In the genomic region with DNA sequence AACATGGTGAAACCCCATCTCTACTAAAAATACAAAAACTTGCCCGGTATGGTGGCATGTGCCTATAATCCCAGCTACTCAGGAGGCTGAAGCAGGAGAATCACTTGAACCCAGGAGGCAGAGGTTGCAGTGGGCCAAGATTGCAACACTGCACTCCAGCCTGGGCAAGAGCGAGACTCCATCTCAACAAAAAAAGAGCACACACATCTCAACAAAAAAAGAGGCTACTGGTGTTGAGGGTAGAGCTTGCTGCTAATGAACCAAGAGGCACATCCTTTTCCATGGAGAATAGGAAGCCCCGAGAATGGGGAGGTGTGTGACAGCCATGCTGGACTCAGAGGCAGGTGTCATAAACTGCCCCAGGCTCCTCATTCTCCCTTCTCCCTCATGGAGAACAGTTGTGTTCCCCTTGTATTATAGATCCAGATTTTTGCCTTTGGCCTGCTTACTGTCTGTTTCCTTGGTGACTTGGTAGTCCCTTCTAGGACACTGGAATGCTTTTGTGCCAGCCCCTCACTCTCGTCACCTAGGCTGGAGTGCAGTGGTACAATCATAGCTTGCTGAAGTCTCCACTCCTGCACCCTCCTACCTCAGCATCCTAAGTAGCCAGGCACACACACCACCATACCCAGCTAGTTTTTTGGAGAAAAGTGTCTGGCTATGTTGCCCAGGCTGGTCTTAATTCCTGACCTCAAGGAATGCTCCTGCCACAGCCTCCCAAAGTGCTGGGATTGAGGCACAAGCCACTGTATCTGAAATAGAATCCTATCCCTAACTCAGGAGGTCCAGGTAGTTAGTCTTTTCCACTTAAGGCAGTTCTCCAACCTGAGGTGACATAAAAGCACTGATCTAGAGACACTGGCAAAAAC, we compare ENCODE assay signal across 8 cellular contexts. TPM values are rescaled to one million over a fixed set of nuclear protein-coding genes. Genes with fewer than 3 reads are reported as not detected.
DNase-seq lines count a peak whose midpoint lies in the region; ATAC-seq and TF ChIP-seq lines count a peak whose summit lies in the region.
"Had no signal": no experiment of that assay in that cellular context is flagged by ENCODE, and none has a peak within 500 bp of the region (broad histone marks: within the 10 kb centered on the region; RNA-seq: fewer than 3 reads in every experiment).

No MANE protein-coding gene starts in this region.

- H3K4me1 Mint-ChIP-seq in Calu3 (ENCODE audit: low read depth, unreplicated experiment) (no peaks in the 10 kb centered on the region), GM23338 (peaks cover 16% of the 10 kb centered on the region), T-helper 17 cell (peaks cover 17% of the 10 kb centered on the region)

- no peak overlapping the region for H3K4me2 ChIP-seq in GM23338

- DNase-seq in Calu3 (no peak), GM23338 (ENCODE audit: low spot score) (peak; percentile 36), T-helper 17 cell (no peak), kidney tubule cell (ENCODE audit: low spot score) (peak; percentile 21), GM19240 (ENCODE audit: insufficient read length, low spot score) (no peak), putamen (ENCODE audit: low spot score) (no peak), SHP77 treated with DMSO at 0.1 percent for 48 hours (lab: John Stamatoyannopoulos, UW) (no peak)
- DNase-seq: body of pancreas had no signal

- H3K9me3 Mint-ChIP-seq in Calu3 (ENCODE audit: low read depth, unreplicated experiment), result no peaks in the 10 kb centered on the region
- H3K9me3 Mint-ChIP-seq in GM23338, result peaks cover 20% of the 10 kb centered on the region

- no peaks in the 10 kb centered on the region for H3K9me2 ChIP-seq in GM23338 (ENCODE audit: insufficient read depth)

- CTCF ChIA-PET in Calu3 (lab: Charles Lee), result no interaction called here

- H3K79me2 ChIP-seq in GM23338 (replicated peaks; ENCODE audit: insufficient read depth), result peaks cover 35% of the 10 kb centered on the region

- intact Hi-C loops in Calu3 (cut with micrococcal nuclease; ENCODE audit: unreplicated experiment), result no loop called here

- H3K36me3 Mint-ChIP-seq in Calu3 (ENCODE audit: insufficient read depth, unreplicated experiment), result peaks cover 94% of the 10 kb centered on the region
- peaks cover 97% of the 10 kb centered on the region for H3K36me3 Mint-ChIP-seq in GM23338 (ENCODE audit: low read depth)
- peaks cover 12% of the 10 kb centered on the region for H3K36me3 Mint-ChIP-seq in T-helper 17 cell (ENCODE audit: low read depth)

- H3K27me3 ChIP-seq in GM23338 (ENCODE audit: insufficient read depth), result no peaks in the 10 kb centered on the region
- H3K27me3 ChIP-seq: body of pancreas had no signal

- H3F3A ChIP-seq in GM23338 (replicated peaks; ENCODE audit: low read depth), result peaks cover 71% of the 10 kb centered on the region

- H3K27me3 Mint-ChIP-seq in Calu3 (ENCODE audit: unreplicated experiment) (no peaks in the 10 kb centered on the region), GM23338 (ENCODE audit: insufficient read depth, low read depth, poor library complexity) (peaks cover 45% of the 10 kb centered on the region), T-helper 17 cell (no peaks in the 10 kb centered on the region)

- peaks cover 2% of the 10 kb centered on the region for H3K9me3 ChIP-seq in T-helper 17 cell (ENCODE audit: control insufficient read depth, low read length, poor library complexity, severe bottlenecking)
- H3K9me3 ChIP-seq: body of pancreas had no signal

- BruUV-seq in Calu3 (replicated peaks; lab: Mats Ljungman, UMichigan), result no TSS peak

- no peak overlapping the region for H2AFZ ChIP-seq in GM23338

- peaks cover 17% of the 10 kb centered on the region for H3K4me1 ChIP-seq in GM23338 (ENCODE audit: insufficient read depth)

- TF ChIP-seq CTCF in Calu3 (IDR thresholded peaks at IDR 0.05; ENCODE audit: unreplicated experiment) (no peak), GM23338 (conservative IDR thresholded peaks at IDR 0.05; ENCODE audit: low read depth in 2 of 2) (no peak)

- peak overlapping the region; percentile 98 for H3K27ac ChIP-seq in GM23338 (ENCODE audit: low read depth)

- peaks cover 75% of the 10 kb centered on the region for H3K36me3 ChIP-seq in GM23338 (ENCODE audit: insufficient read depth)

- peak overlapping the region; percentile 64 for H3K27ac Mint-ChIP-seq in Calu3 (ENCODE audit: unreplicated experiment)
- H3K27ac Mint-ChIP-seq in GM23338, result peak overlapping the region; percentile 63; the same call in 1 of the 2 replicates
- H3K27ac Mint-ChIP-seq in T-helper 17 cell, result peak overlapping the region; percentile 32

- peak; percentile 3 for ATAC-seq in GM23338
- no peak for ATAC-seq in T-helper 17 cell

- no peak overlapping the region for H3K4me3 ChIP-seq in GM23338
- H3K4me3 ChIP-seq: body of pancreas had no signal

- no peak overlapping the region for H3K4me3 Mint-ChIP-seq in Calu3 (ENCODE audit: low read depth, unreplicated experiment)
- no peak overlapping the region for H3K4me3 Mint-ChIP-seq in GM23338
- no peak overlapping the region for H3K4me3 Mint-ChIP-seq in T-helper 17 cell

- peaks cover 41% of the 10 kb centered on the region for H4K20me1 ChIP-seq in GM23338 (replicated peaks; ENCODE audit: insufficient read depth)

TF ChIP-seq in GM23338, 12 proteins besides CTCF, POLR2A, EP300 and RAD21:
- TF ChIP-seq, protein P1, sequence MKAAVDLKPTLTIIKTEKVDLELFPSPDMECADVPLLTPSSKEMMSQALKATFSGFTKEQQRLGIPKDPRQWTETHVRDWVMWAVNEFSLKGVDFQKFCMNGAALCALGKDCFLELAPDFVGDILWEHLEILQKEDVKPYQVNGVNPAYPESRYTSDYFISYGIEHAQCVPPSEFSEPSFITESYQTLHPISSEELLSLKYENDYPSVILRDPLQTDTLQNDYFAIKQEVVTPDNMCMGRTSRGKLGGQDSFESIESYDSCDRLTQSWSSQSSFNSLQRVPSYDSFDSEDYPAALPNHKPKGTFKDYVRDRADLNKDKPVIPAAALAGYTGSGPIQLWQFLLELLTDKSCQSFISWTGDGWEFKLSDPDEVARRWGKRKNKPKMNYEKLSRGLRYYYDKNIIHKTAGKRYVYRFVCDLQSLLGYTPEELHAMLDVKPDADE (IDR thresholded peaks at IDR 0.05), result 0 out of 2 replicates have a peak, but pooled peaks have one; percentile 4
- TF ChIP-seq POLR2AphosphoS5 (IDR thresholded peaks at IDR 0.05; ENCODE audit: low read depth), result peak; percentile 85
- no peak for TF ChIP-seq JUNB (IDR thresholded peaks at IDR 0.05; ENCODE audit: unreplicated experiment)

RNA-seq across cellular contexts. Expression of a gene that starts 5.1 kb away (rescaled TPM):
- total RNA-seq in Calu3 (2022) (788 and 855 TPM in 2 replicates), T-helper 17 cell (1,000 to 10,000 TPM; 1,506 to 1,597 TPM)
- total RNA-seq in GM23338 (2014; rRNA removed; shearing (Covaris generic)), result 1,947 and 2,596 TPM in 2 replicates
- 2,121 and 2,369 TPM in 2 replicates for polyA plus RNA-seq in GM23338 (2016; fragmentation: Nextera tagmentation; extraction: Ambion mirVana)

RNA-seq across cellular contexts. Expression of a gene that starts 5.2 kb away (rescaled TPM):
- total RNA-seq in Calu3 (2022) (12.0 and 18.4 TPM in 2 replicates), T-helper 17 cell (10 to 100 TPM; 19.6 to 22.2 TPM)
- total RNA-seq in GM23338 (2014; rRNA removed; shearing (Covaris generic)), result 16.9 and 21.9 TPM in 2 replicates
- polyA plus RNA-seq in GM23338 (2016; fragmentation: Nextera tagmentation; extraction: Ambion mirVana), result 12.8 and 16.1 TPM in 2 replicates

RNA-seq across cellular contexts. Expression of a gene that starts 21.9 kb away (rescaled TPM):
- 7.0 and 7.1 TPM in 2 replicates for total RNA-seq in Calu3 (2022)
- total RNA-seq in GM23338 (2014; rRNA removed; shearing (Covaris generic)), result 5.8 and 6.3 TPM in 2 replicates
- polyA plus RNA-seq in GM23338 (2016; fragmentation: Nextera tagmentation; extraction: Ambion mirVana), result 2.2 and 2.9 TPM in 2 replicates
- total RNA-seq in T-helper 17 cell, result 1 to 10 TPM; 7.9 to 8.4 TPM

RNA-seq across cellular contexts. Expression of a gene that starts 49.1 kb away (rescaled TPM):
- total RNA-seq in Calu3 (2022) (10.8 and 13.1 TPM in 2 replicates), T-helper 17 cell (1 to 10 TPM; 3.0 to 4.3 TPM)
- total RNA-seq in GM23338 (2014; rRNA removed; shearing (Covaris generic)), result 28.9 and 34.1 TPM in 2 replicates
- 16.3 and 18.9 TPM in 2 replicates for polyA plus RNA-seq in GM23338 (2016; fragmentation: Nextera tagmentation; extraction: Ambion mirVana)

Comparison
In these comparisons a context has a peak if more than half of its experiments do, and no peak if none do; other contexts are left out.
1. DNase-seq: peak in GM23338 (single experiment) and kidney tubule cell (single experiment); none in Calu3 (single experiment), T-helper 17 cell (0 of 3), GM19240 (single experiment), putamen (single experiment) and SHP77 treated with DMSO at 0.1 percent for 48 hours (single experiment).
2. Peak in every context shown above with its lines, with median percentiles within 50 percentile points of each other: H3K27ac Mint-ChIP-seq.